9 cellular contexts compared by ENCODE assay signal in genomic region chr2:74778381-74779371, GRCh38. TPM values are rescaled to one million over a fixed set of nuclear protein-coding genes. Genes with fewer than 3 reads are reported as not detected.
DNase-seq lines count a peak whose midpoint lies in the region; ATAC-seq and TF ChIP-seq lines count a peak whose summit lies in the region.
"Had no signal": no experiment of that assay in that cellular context is flagged by ENCODE, and none has a peak within 500 bp of the region (broad histone marks: within the 10 kb centered on the region; RNA-seq: fewer than 3 reads in every experiment).

No MANE protein-coding gene starts in this region.

- WGBS in right cardiac atrium: 42% methylated on average over 18 of the region's 18 CpGs

- H3K4me3 ChIP-seq in right cardiac atrium (ENCODE audit: low read length): no peak overlapping the region

- peaks cover 3% of the 10 kb centered on the region for H3K4me1 ChIP-seq in right cardiac atrium (ENCODE audit: control insufficient read depth, insufficient read depth, low read length)

- peaks cover 9% of the 10 kb centered on the region for H3K4me1 Mint-ChIP-seq in type B pancreatic cell (ENCODE audit: unreplicated experiment)

- peak overlapping the region; percentile 53 for H3K27ac Mint-ChIP-seq in type B pancreatic cell
- H3K27ac Mint-ChIP-seq: activated T-helper 1 cell treated with anti-CD3 and anti-CD28 coated beads, Interleukin-12 subunit alpha, Interleukin-12 subunit beta, Interleukin-2, Interleukin-4 antibody, amounts not matched to agents 30 ng/mL and 10 ng/mL and 1 ng/mL, durations not matched to agents 14 hours and 24 hours and 36 hours had no signal

- peak; percentile 40 to 55 for ATAC-seq in right cardiac atrium
- no peak for ATAC-seq in Right ventricle myocardium inferior
- no peak for ATAC-seq in HG03139 (IDR thresholded peaks at IDR 0.05; ENCODE audit: unreplicated experiment)

- H3K4me3 Mint-ChIP-seq in type B pancreatic cell: peak overlapping the region; percentile 17
- H3K4me3 Mint-ChIP-seq: activated T-helper 1 cell treated with anti-CD3 and anti-CD28 coated beads, Interleukin-12 subunit alpha, Interleukin-12 subunit beta, Interleukin-2, Interleukin-4 antibody, amounts not matched to agents 30 ng/mL and 10 ng/mL and 1 ng/mL, durations not matched to agents 14 hours and 24 hours and 36 hours had no signal

- peaks cover 8% of the 10 kb centered on the region for H3K27me3 Mint-ChIP-seq in type B pancreatic cell

- DNase-seq in right cardiac atrium (peak in 1 of 3 donors; percentile 23), Right ventricle myocardium inferior (ENCODE audit: missing footprints) (no peak), NCI-H446 treated with DMSO at 0.1 percent for 48 hours (lab: John Stamatoyannopoulos, UW) (peak; percentile 49), fibroblast of the conjunctiva (ENCODE audit: low read depth) (peak; percentile 10), type B pancreatic cell (ENCODE audit: extremely low spot score, unreplicated experiment) (no peak), NOMO-1 (lab: John Stamatoyannopoulos, UW; ENCODE audit: unreplicated experiment in 2 of 2) (no peak), SW480 (ENCODE audit: low spot score) (no peak)

- H3K9me3 Mint-ChIP-seq in type B pancreatic cell: no peaks in the 10 kb centered on the region
- H3K9me3 Mint-ChIP-seq: activated T-helper 1 cell treated with anti-CD3 and anti-CD28 coated beads, Interleukin-12 subunit alpha, Interleukin-12 subunit beta, Interleukin-2, Interleukin-4 antibody, amounts not matched to agents 30 ng/mL and 10 ng/mL and 1 ng/mL, durations not matched to agents 14 hours and 24 hours and 36 hours had no signal

- H3K27ac ChIP-seq in right cardiac atrium (ENCODE audit: low read length): no peak overlapping the region

- intact Hi-C loops in right cardiac atrium (cut with DNase I): no loop called here
- intact Hi-C loops in Right ventricle myocardium inferior (cut with DNase I): no loop called here

- no peaks in the 10 kb centered on the region for H3K36me3 Mint-ChIP-seq in type B pancreatic cell

- no peaks in the 10 kb centered on the region for H3K9me3 ChIP-seq in right cardiac atrium (ENCODE audit: control insufficient read depth, low read length)

- no peaks in the 10 kb centered on the region for H3K27me3 ChIP-seq in right cardiac atrium (ENCODE audit: control insufficient read depth, insufficient read depth)

- peak; percentile 48 for TF ChIP-seq CTCF in type B pancreatic cell (conservative IDR thresholded peaks at IDR 0.05)

RNA-seq across cellular contexts. Expression of gene HK2, which starts 55.3 kb away (rescaled TPM):
- 1 to 10 TPM; 2.0 to 6.0 (median 2.8) TPM for total RNA-seq in right cardiac atrium
- 2.9 TPM for polyA plus RNA-seq in right cardiac atrium
- 5.4 TPM for total RNA-seq in Right ventricle myocardium inferior
- 13.3 and 27.6 TPM in 2 replicates for total RNA-seq in type B pancreatic cell (ENCODE audit: low replicate concordance)

Comparison
In these comparisons a context has a peak if more than half of its experiments do, and no peak if none do; other contexts are left out.
1. ATAC-seq: peak in right cardiac atrium (2 of 2); none in Right ventricle myocardium inferior (single experiment) and HG03139 (single experiment).
2. DNase-seq: peak in NCI-H446 treated with DMSO at 0.1 percent for 48 hours (single experiment) and fibroblast of the conjunctiva (single experiment); none in Right ventricle myocardium inferior (single experiment), type B pancreatic cell (single experiment), NOMO-1 (0 of 2) and SW480 (single experiment).